In the genomic region with DNA sequence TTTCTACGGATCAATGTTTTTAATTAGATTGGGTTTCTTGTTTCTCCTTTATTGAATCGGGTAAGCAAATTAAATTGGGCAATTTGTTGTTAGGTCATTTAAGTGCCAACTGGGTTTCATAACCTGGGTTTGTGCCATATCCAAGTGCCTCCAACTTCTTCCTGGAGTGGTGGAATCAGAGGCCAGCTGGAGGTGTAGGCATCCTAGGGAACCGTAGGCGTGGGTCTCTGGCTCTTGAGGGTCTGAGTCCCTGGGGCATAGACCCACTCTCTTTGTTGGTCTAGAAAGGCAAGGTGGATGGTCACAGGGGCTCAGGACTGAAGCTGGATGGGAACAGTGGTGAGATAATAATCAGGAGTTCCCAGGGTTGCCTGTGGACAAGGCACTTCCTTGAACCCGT, we compare ENCODE assay signal across 18 cellular contexts. TPM values are rescaled to one million over a fixed set of nuclear protein-coding genes. Genes with fewer than 3 reads are reported as not detected.
DNase-seq lines count a peak whose midpoint lies in the region; ATAC-seq, FAIRE-seq and TF ChIP-seq lines count a peak whose summit lies in the region.
"Had no signal": no experiment of that assay in that cellular context is flagged by ENCODE, and none has a peak within 500 bp of the region (broad histone marks: within the 10 kb centered on the region; RNA-seq: fewer than 3 reads in every experiment).

No MANE protein-coding gene starts in this region.

- no peak overlapping the region for H3K9ac ChIP-seq in astrocyte (ENCODE audit: low read length)

- BruUV-seq in MCF 10A (replicated peaks; lab: Mats Ljungman, UMichigan) (no TSS peak), PC-9 (replicated peaks; lab: Mats Ljungman, UMichigan) (no TSS peak)

- H3K27ac Mint-ChIP-seq in MCF 10A (ENCODE audit: low read depth, unreplicated experiment) (no peak overlapping the region), astrocyte (ENCODE audit: unreplicated experiment) (no peak overlapping the region), osteocyte (ENCODE audit: unreplicated experiment) (no peak overlapping the region)
- H3K27ac Mint-ChIP-seq: CD4-positive, CD25-positive, alpha-beta regulatory T cell; HFFc6 had no signal

- H4K20me1 ChIP-seq in PC-9 (ENCODE audit: insufficient read depth) (no peaks in the 10 kb centered on the region), astrocyte (ENCODE audit: insufficient read depth, low read length) (no peaks in the 10 kb centered on the region)

- H3K4me1 ChIP-seq in breast epithelium = no peaks in the 10 kb centered on the region
- H3K4me1 ChIP-seq in PC-9 (replicated peaks; ENCODE audit: insufficient read depth) = peaks cover 22% of the 10 kb centered on the region
- peaks cover 13% of the 10 kb centered on the region for H3K4me1 ChIP-seq in astrocyte (ENCODE audit: insufficient read depth, low read length)
- H3K4me1 ChIP-seq: BE2C had no signal

- H3K79me2 ChIP-seq in PC-9 (ENCODE audit: low read depth) = no peaks in the 10 kb centered on the region
- no peaks in the 10 kb centered on the region for H3K79me2 ChIP-seq in astrocyte (ENCODE audit: insufficient read depth, low read length)

- H3K36me3 Mint-ChIP-seq in MCF 10A (ENCODE audit: insufficient read depth, unreplicated experiment) = no peaks in the 10 kb centered on the region
- no peaks in the 10 kb centered on the region for H3K36me3 Mint-ChIP-seq in astrocyte (ENCODE audit: low read depth, unreplicated experiment)
- no peaks in the 10 kb centered on the region for H3K36me3 Mint-ChIP-seq in osteocyte (ENCODE audit: unreplicated experiment)
- H3K36me3 Mint-ChIP-seq: CD4-positive, CD25-positive, alpha-beta regulatory T cell; CD8-positive, alpha-beta memory T cell had no signal

- TF ChIP-seq CTCF in MCF 10A (IDR thresholded peaks at IDR 0.05; ENCODE audit: unreplicated experiment) (no peak), breast epithelium (IDR thresholded peaks at IDR 0.05) (no peak), PC-9 (conservative IDR thresholded peaks at IDR 0.05) (no peak), astrocyte (IDR thresholded peaks at IDR 0.05; ENCODE audit: insufficient read depth, low read depth, low read length) (no peak), osteocyte (IDR thresholded peaks at IDR 0.05) (no peak)

- H3K4me1 Mint-ChIP-seq in MCF 10A (ENCODE audit: insufficient read depth, unreplicated experiment) = peaks cover 12% of the 10 kb centered on the region
- H3K4me1 Mint-ChIP-seq in astrocyte (ENCODE audit: low read depth, unreplicated experiment) = peaks cover 5% of the 10 kb centered on the region
- H3K4me1 Mint-ChIP-seq in osteocyte (ENCODE audit: unreplicated experiment) = no peaks in the 10 kb centered on the region
- H3K4me1 Mint-ChIP-seq: CD4-positive, CD25-positive, alpha-beta regulatory T cell; CD8-positive, alpha-beta memory T cell had no signal

- H3K9me3 Mint-ChIP-seq in MCF 10A (ENCODE audit: unreplicated experiment) (peaks cover 20% of the 10 kb centered on the region), astrocyte (ENCODE audit: unreplicated experiment) (no peaks in the 10 kb centered on the region), osteocyte (ENCODE audit: unreplicated experiment) (peaks cover 21% of the 10 kb centered on the region)
- H3K9me3 Mint-ChIP-seq: CD4-positive, CD25-positive, alpha-beta regulatory T cell; CD8-positive, alpha-beta memory T cell; HFFc6 had no signal

- peak; percentile 68 for FAIRE-seq in astrocyte (lab: Jason Lieb, UNC)
- FAIRE-seq: HTR-8/SVneo had no signal

- peak overlapping the region; percentile 85 for H3K4me2 ChIP-seq in PC-9
- no peak overlapping the region for H3K4me2 ChIP-seq in astrocyte (ENCODE audit: low read length)

- H3F3A ChIP-seq in PC-9 (ENCODE audit: insufficient read depth, low read depth) = peaks cover 12% of the 10 kb centered on the region; the same call in 1 of the 2 replicates

- H3K27ac ChIP-seq in breast epithelium (no peak overlapping the region), PC-9 (no peak overlapping the region), astrocyte (ENCODE audit: low read depth, low read length) (no peak overlapping the region)

- no peaks in the 10 kb centered on the region for H3K36me3 ChIP-seq in breast epithelium
- H3K36me3 ChIP-seq in PC-9 (ENCODE audit: low read depth) = no peaks in the 10 kb centered on the region
- H3K36me3 ChIP-seq in astrocyte (ENCODE audit: insufficient read depth, low read length) = no peaks in the 10 kb centered on the region
- H3K36me3 ChIP-seq: BE2C had no signal

- no peak for TF ChIP-seq POLR2A in breast epithelium (IDR thresholded peaks at IDR 0.05)

- H3K27me3 Mint-ChIP-seq in MCF 10A (ENCODE audit: insufficient read depth, unreplicated experiment) (no peaks in the 10 kb centered on the region), astrocyte (ENCODE audit: low read depth, unreplicated experiment) (peaks cover 14% of the 10 kb centered on the region), osteocyte (ENCODE audit: unreplicated experiment) (no peaks in the 10 kb centered on the region)

- ATAC-seq in HG03135 (IDR thresholded peaks at IDR 0.05; ENCODE audit: unreplicated experiment) = no peak

- H3K4me3 ChIP-seq in breast epithelium (no peak overlapping the region), PC-9 (peak overlapping the region; percentile 36; the same call in 1 of the 2 replicates), astrocyte (ENCODE audit: insufficient read depth, low read depth, low read length) (no peak overlapping the region)

- H3K9me2 ChIP-seq in PC-9 (ENCODE audit: insufficient read depth) = no peaks in the 10 kb centered on the region

- DNase-seq in MCF 10A (ENCODE audit: unreplicated experiment) = peak; percentile 33
- DNase-seq in breast epithelium (ENCODE audit: low spot score in 2 of 2) = no peak
- DNase-seq in PC-9 = no peak
- no peak for DNase-seq in astrocyte (ENCODE audit: low read depth)
- DNase-seq in osteocyte (ENCODE audit: extremely low spot score, unreplicated experiment) = peak; percentile 54
- no peak for DNase-seq in amniotic stem cell (lab: John Stamatoyannopoulos, UW)
- DNase-seq: CD8-positive, alpha-beta memory T cell; COR-L47; GDM1; GOT3; HFFc6 had no signal

- H3K27me3 ChIP-seq in breast epithelium = peaks cover 0 to 50% of the 10 kb centered on the region in 2 donors
- no peaks in the 10 kb centered on the region for H3K27me3 ChIP-seq in PC-9 (ENCODE audit: insufficient read depth, low read depth)
- H3K27me3 ChIP-seq in astrocyte (ENCODE audit: insufficient read depth, low read length) = no peaks in the 10 kb centered on the region
- H3K27me3 ChIP-seq: BE2C had no signal

- POLR2A ChIA-PET in MCF 10A (lab: Yijun Ruan, JAX) (interaction anchor here (0.6 to 2.3 kb wide), 7 partner anchors 73 to 1078 kb away, joined by 3 to 7 read pairs (median 4); partner anchors contain the start of gene NSDHL), PC-9 (lab: Charles Lee; ENCODE audit: unreplicated experiment) (interaction anchor here (0.6 kb wide), 1 partner anchor 1149 kb away, joined by 4 read pairs; no protein-coding TSS in a partner anchor)

- intact Hi-C loops in MCF 10A (cut with micrococcal nuclease) (loop anchor here (1.0 to 5.0 kb wide), 7 partner anchors 219 to 1174 kb away; partner anchors contain the start of gene GABRE), breast epithelium (cut with DNase I; ENCODE audit: low total_unique reads) (no loop called here), PC-9 (cut with micrococcal nuclease; ENCODE audit: unreplicated experiment) (loop anchor here (1.0 to 10.0 kb wide), 5 partner anchors 222 to 1068 kb away; partner anchors contain the start of gene GABRE)

- CTCF ChIA-PET in MCF 10A (lab: Yijun Ruan, JAX) = interaction anchor here (0.6 to 9.5 kb wide), 24 partner anchors 10 to 1173 kb away, joined by 3 to 126 read pairs (median 4); partner anchors contain the start of genes GABRQ and NSDHL
- CTCF ChIA-PET in PC-9 (lab: Charles Lee) = interaction anchor here (0.6 to 1.2 kb wide), 6 partner anchors 24 to 1068 kb away, joined by 3 to 5 read pairs (median 4); no protein-coding TSS in a partner anchor

- no peak overlapping the region for H3K4me3 Mint-ChIP-seq in MCF 10A (ENCODE audit: unreplicated experiment)
- no peak overlapping the region for H3K4me3 Mint-ChIP-seq in astrocyte (ENCODE audit: unreplicated experiment)
- H3K4me3 Mint-ChIP-seq in osteocyte (ENCODE audit: unreplicated experiment) = no peak overlapping the region
- H3K4me3 Mint-ChIP-seq: CD4-positive, CD25-positive, alpha-beta regulatory T cell; HFFc6 had no signal

- H2AFZ ChIP-seq in PC-9 (peak overlapping the region; percentile 56; the same call in 1 of the 2 replicates), astrocyte (ENCODE audit: low read depth, low read length) (no peak overlapping the region)

- no peaks in the 10 kb centered on the region for H3K9me3 ChIP-seq in breast epithelium
- no peaks in the 10 kb centered on the region for H3K9me3 ChIP-seq in PC-9 (ENCODE audit: insufficient read depth, low read depth)
- H3K9me3 ChIP-seq in astrocyte (ENCODE audit: insufficient read depth, low read depth, low read length) = no peaks in the 10 kb centered on the region
- H3K9me3 ChIP-seq: BE2C had no signal

RNA-seq across cellular contexts. Expression of gene CNGA2, which starts 18.3 kb away (rescaled TPM):
- total RNA-seq in MCF 10A (2022) = not detected in 2 replicates
- not detected for total RNA-seq in breast epithelium
- total RNA-seq in PC-9 (2021) = not detected in 2 replicates
- total RNA-seq in astrocyte = not detected in 2 replicates
- not detected in 2 replicates for total RNA-seq in osteocyte
- total RNA-seq: A172; CD4-positive, CD25-positive, alpha-beta regulatory T cell; CD8-positive, alpha-beta memory T cell; Daoy; H7; HFFc6 had no signal

RNA-seq across cellular contexts. Expression of gene FATE1, which starts 37.0 kb away (rescaled TPM):
- total RNA-seq in MCF 10A (2022) = not detected in 2 replicates
- total RNA-seq in breast epithelium = not detected
- total RNA-seq in PC-9 (2021) = not detected in 2 replicates
- not detected in 2 replicates for total RNA-seq in astrocyte
- not detected in 2 replicates for total RNA-seq in osteocyte
- total RNA-seq: A172; CD4-positive, CD25-positive, alpha-beta regulatory T cell; CD8-positive, alpha-beta memory T cell; Daoy; H7; HFFc6 had no signal

RNA-seq across cellular contexts. Expression of gene PRRG3, which starts 57.6 kb away (rescaled TPM):
- total RNA-seq in MCF 10A (2022) (not detected in 2 replicates), breast epithelium (1 to 10 TPM; 1.3 to 2.3 (median 1.8) TPM), PC-9 (2021) (not detected in 2 replicates), astrocyte (0.17 and 0.18 TPM in 2 replicates), osteocyte (not detected in 2 replicates)
- total RNA-seq: A172; CD4-positive, CD25-positive, alpha-beta regulatory T cell; CD8-positive, alpha-beta memory T cell; HFFc6 had no signal

Comparison
In these comparisons a context has a peak if more than half of its experiments do, and no peak if none do; other contexts are left out.
1. DNase-seq: peak in MCF 10A (single experiment) and osteocyte (single experiment); none in breast epithelium (0 of 2), PC-9 (0 of 2), astrocyte (single experiment) and amniotic stem cell (single experiment).